8 cellular contexts compared by ENCODE assay signal in genomic region chr1:156752843-156753486, GRCh38. TPM values are rescaled to one million over a fixed set of nuclear protein-coding genes. Genes with fewer than 3 reads are reported as not detected.
DNase-seq lines count a peak whose midpoint lies in the region; ATAC-seq, FAIRE-seq and TF ChIP-seq lines count a peak whose summit lies in the region.

No MANE protein-coding gene starts in this region.

- TF ChIP-seq CTCF in AG09309 (IDR thresholded peaks at IDR 0.05; ENCODE audit: control insufficient read depth, insufficient read depth, low read depth, low read length, missing control alignments) (no peak), bronchial epithelial cell (IDR thresholded peaks at IDR 0.05; ENCODE audit: insufficient read depth, low read length, severe bottlenecking) (no peak), mesothelial cell of epicardium (IDR thresholded peaks at IDR 0.05; ENCODE audit: unreplicated experiment) (no peak)

- no peaks in the 10 kb centered on the region for H3K27me3 ChIP-seq in bronchial epithelial cell (ENCODE audit: control insufficient read depth, insufficient read depth, low read length)

- intact Hi-C loops in posterior vena cava (cut with DNase I) = no loop called here

- H3K36me3 Mint-ChIP-seq in mesothelial cell of epicardium = no peaks in the 10 kb centered on the region

- H3K4me3 ChIP-seq in AG09309 (ENCODE audit: control insufficient read depth, low read depth, low read length) (peak overlapping the region; percentile 69), bronchial epithelial cell (ENCODE audit: low read depth, low read length) (no peak overlapping the region)
- peak overlapping the region; percentile 98 for H3K4me3 ChIP-seq in Jurkat, Clone E6-1 (ENCODE audit: low read length)

- H3K27me3 Mint-ChIP-seq in mesothelial cell of epicardium (ENCODE audit: low read depth) = no peaks in the 10 kb centered on the region

- no peak for DNase-seq in AG09309 (ENCODE audit: low read depth)
- DNase-seq in Jurkat, Clone E6-1 (ENCODE audit: low read depth, low spot score) = no peak
- DNase-seq in bronchial epithelial cell (ENCODE audit: low read depth) = peak; percentile 26
- DNase-seq in mesothelial cell of epicardium (ENCODE audit: low spot score in 2 of 2, unreplicated experiment in 2 of 2) = no peak
- DNase-seq in NCI-H2029 (lab: John Stamatoyannopoulos, UW) = no peak
- DNase-seq in posterior vena cava (ENCODE audit: low spot score) = no peak
- DNase-seq in CD1c-positive myeloid dendritic cell (ENCODE audit: extremely low spot score) = no peak

- peaks cover 35% of the 10 kb centered on the region for H3K4me1 Mint-ChIP-seq in mesothelial cell of epicardium

- FAIRE-seq in bronchial epithelial cell (lab: Jason Lieb, UNC) = no peak

- ATAC-seq in GM19023 (IDR thresholded peaks at IDR 0.05; ENCODE audit: unreplicated experiment) = no peak

- peak overlapping the region; percentile 85 for H3K27ac Mint-ChIP-seq in mesothelial cell of epicardium

- H3K9me3 Mint-ChIP-seq in mesothelial cell of epicardium = no peaks in the 10 kb centered on the region

- H3K4me3 Mint-ChIP-seq in mesothelial cell of epicardium = peak overlapping the region; percentile 96

- no peaks in the 10 kb centered on the region for H3K36me3 ChIP-seq in bronchial epithelial cell (ENCODE audit: control insufficient read depth, insufficient read depth, low read length)

RNA-seq across cellular contexts. Expression of gene HDGF, which starts 1.5 kb away (rescaled TPM):
- polyA plus RNA-seq in Jurkat, Clone E6-1 (2012; ENCODE audit: insufficient read depth, insufficient read length) = 382 TPM
- 163 and 225 TPM in 2 replicates for total RNA-seq in bronchial epithelial cell
- 176 to 183 TPM (median 182 TPM) in 3 replicates for total RNA-seq in mesothelial cell of epicardium
- total RNA-seq in posterior vena cava = 100 to 1,000 TPM; 101 to 126 TPM

RNA-seq across cellular contexts. Expression of gene MRPL24, which starts 12.1 kb away (rescaled TPM):
- polyA plus RNA-seq in Jurkat, Clone E6-1 (2012; ENCODE audit: insufficient read depth, insufficient read length) = 221 TPM
- 60.3 and 74.1 TPM in 2 replicates for total RNA-seq in bronchial epithelial cell
- 35.5 to 40.5 TPM (median 38.4 TPM) in 3 replicates for total RNA-seq in mesothelial cell of epicardium
- total RNA-seq in posterior vena cava = 10 to 100 TPM; 60.5 to 63.7 TPM

RNA-seq across cellular contexts. Expression of gene PRCC, which starts 14.4 kb away (rescaled TPM):
- 84.1 TPM for polyA plus RNA-seq in Jurkat, Clone E6-1 (2012; ENCODE audit: insufficient read depth, insufficient read length)
- total RNA-seq in bronchial epithelial cell (9.2 and 11.5 TPM in 2 replicates), mesothelial cell of epicardium (78.4 to 93.9 TPM (median 93.7 TPM) in 3 replicates), posterior vena cava (10 to 100 TPM; 44.3 to 48.6 TPM)

RNA-seq across cellular contexts. Expression of gene ISG20L2, which starts 24.4 kb away (rescaled TPM):
- polyA plus RNA-seq in Jurkat, Clone E6-1 (2012; ENCODE audit: insufficient read depth, insufficient read length) = 44.6 TPM
- total RNA-seq in bronchial epithelial cell = 7.9 and 10.6 TPM in 2 replicates
- total RNA-seq in mesothelial cell of epicardium = 37.3 to 41.9 TPM (median 39.3 TPM) in 3 replicates
- total RNA-seq in posterior vena cava = 10 to 100 TPM; 17.3 to 20.3 TPM

RNA-seq across cellular contexts. Expression of gene METTL25B, which starts 24.7 kb away (rescaled TPM):
- polyA plus RNA-seq in Jurkat, Clone E6-1 (2012; ENCODE audit: insufficient read depth, insufficient read length) = 31.8 TPM
- total RNA-seq in bronchial epithelial cell (14.7 and 20.2 TPM in 2 replicates), mesothelial cell of epicardium (36.9 to 39.2 TPM (median 39.0 TPM) in 3 replicates), posterior vena cava (10 to 100 TPM; 19.6 to 21.6 TPM)
